In the genomic region with DNA sequence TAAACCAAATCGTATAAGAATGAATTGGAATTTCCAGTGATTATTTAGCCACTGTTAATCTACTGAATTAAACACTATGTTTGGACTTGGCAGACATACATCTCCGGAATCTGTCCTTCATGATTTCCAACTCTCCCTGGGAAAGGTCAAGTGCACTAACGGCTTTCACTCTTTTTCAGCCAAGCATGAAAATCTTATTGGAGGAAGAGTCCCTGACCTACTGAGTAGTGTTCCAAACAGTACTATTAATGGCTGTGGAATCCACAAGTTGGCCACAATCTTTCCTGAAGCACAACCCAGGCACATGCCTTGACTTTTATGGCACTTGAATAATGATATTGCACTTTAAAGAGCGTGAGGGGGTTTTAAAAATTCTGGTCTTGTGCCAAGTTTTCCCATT, we compare ENCODE assay signal across 28 cellular contexts.
DNase-seq lines count a peak whose midpoint lies in the region; ATAC-seq and TF ChIP-seq lines count a peak whose summit lies in the region.
"Had no signal": no experiment of that assay in that cellular context is flagged by ENCODE, and none has a peak within 500 bp of the region (broad histone marks: within the 10 kb centered on the region; RNA-seq: fewer than 3 reads in every experiment).

No MANE protein-coding gene starts in this region.

- H2AFZ ChIP-seq in GM23248 = no peak overlapping the region
- no peak overlapping the region for H2AFZ ChIP-seq in H9 (ENCODE audit: low read length)

- TF ChIP-seq CTCF in astrocyte of the cerebellum (IDR thresholded peaks at IDR 0.05; ENCODE audit: low read depth, low read length, missing control alignments) = no peak
- no peak for TF ChIP-seq CTCF in retinal pigment epithelial cell (conservative IDR thresholded peaks at IDR 0.05; ENCODE audit: low read depth, low read length)
- no peak for TF ChIP-seq CTCF in H9 (conservative IDR thresholded peaks at IDR 0.05)

- H2BK20ac ChIP-seq in H9 (ENCODE audit: low read depth, low read length, poor library complexity, severe bottlenecking) = no peak overlapping the region

- H3K27ac Mint-ChIP-seq in H9 = no peak overlapping the region
- H3K27ac Mint-ChIP-seq: activated CD4-positive, alpha-beta memory T cell treated with anti-CD3 and anti-CD28 coated beads, Interleukin-2, amount 10 ng/mL, durations not matched to agents 7 days and 5 days; activated naive CD8-positive, alpha-beta T cell; activated T-helper 2 cell treated with anti-CD3 and anti-CD28 coated beads, Interferon-gamma antibody, Interleukin-2, Interleukin-4, amounts not matched to agents 10 μg/mL and 5 μg/mL and 100 μg/mL, durations not matched to agents 14 hours and 24 hours and 36 hours; CD14-positive monocyte; T-helper 1 cell treated with Interleukin-12 subunit alpha and Interleukin-12 subunit beta and Interleukin-4 antibody, amounts not matched to agents 30 μg/mL and 1 μg/mL, for 36 hours had no signal

- no peak overlapping the region for H2BK15ac ChIP-seq in H9 (ENCODE audit: low read depth, low read length)

- H3K9me2 ChIP-seq in GM23248 (ENCODE audit: insufficient read depth) = peaks cover 4% of the 10 kb centered on the region; the same call in 1 of the 2 replicates

- H3K36me3 ChIP-seq in GM23248 (ENCODE audit: low read depth) = no peaks in the 10 kb centered on the region
- H3K36me3 ChIP-seq: colonic mucosa, pancreas had no signal

- H3K27ac ChIP-seq in GM23248 = no peak overlapping the region
- no peak overlapping the region for H3K27ac ChIP-seq in H9 (ENCODE audit: insufficient read length, low read depth, low read length)
- H3K27ac ChIP-seq: colonic mucosa, KMS-11, pancreas, SK-N-MC had no signal

- no peaks in the 10 kb centered on the region for H3K4me1 ChIP-seq in GM23248 (ENCODE audit: insufficient read depth)
- no peaks in the 10 kb centered on the region for H3K4me1 ChIP-seq in H9 (ENCODE audit: insufficient read depth, low read length)
- H3K4me1 ChIP-seq: colonic mucosa, pancreas had no signal

- no peak overlapping the region for H3K23ac ChIP-seq in H9 (ENCODE audit: insufficient read length, low read depth, low read length)

- H3K4me3 ChIP-seq in GM23248 (no peak overlapping the region), astrocyte of the cerebellum (ENCODE audit: low read depth, low read length) (no peak overlapping the region), retinal pigment epithelial cell (ENCODE audit: low read length) (no peak overlapping the region)
- H3K4me3 ChIP-seq: colonic mucosa, GM12878, pancreas, SK-N-MC had no signal

- H3K14ac ChIP-seq in H9 (ENCODE audit: insufficient read depth, low read length) = no peak overlapping the region

- no peak overlapping the region for H3T11ph ChIP-seq in H9 (ENCODE audit: low read length)

- H4K20me1 ChIP-seq in GM23248 (ENCODE audit: insufficient read depth) (no peaks in the 10 kb centered on the region), H9 (ENCODE audit: control insufficient read depth, insufficient read depth, insufficient read length) (no peaks in the 10 kb centered on the region)

- H3K18ac ChIP-seq in H9 (ENCODE audit: insufficient read length, low read depth, low read length) = no peak overlapping the region

- H3K4me2 ChIP-seq in GM23248 (ENCODE audit: unreplicated experiment) (no peak overlapping the region), H9 (ENCODE audit: insufficient read depth, insufficient read length, low read length) (no peak overlapping the region)
- H3K4me2 ChIP-seq: KMS-11 had no signal

- no peak overlapping the region for H3K4ac ChIP-seq in H9 (ENCODE audit: low read depth, low read length)

- H3K4me1 Mint-ChIP-seq in H9 = peaks cover 2 to 5% of the 10 kb centered on the region in 2 experiments; a peak in 3 of 4 replicates
- H3K4me1 Mint-ChIP-seq: activated CD4-positive, alpha-beta memory T cell treated with anti-CD3 and anti-CD28 coated beads, Interleukin-2, amount 10 ng/mL, durations not matched to agents 7 days and 5 days had no signal

- no peak overlapping the region for H2BK5ac ChIP-seq in H9 (ENCODE audit: insufficient read length, low read length)

- H3K9me3 ChIP-seq in GM23248 (ENCODE audit: low read depth) (no peaks in the 10 kb centered on the region), H9 (ENCODE audit: control insufficient read depth, low read depth, low read length) (peaks cover 8% of the 10 kb centered on the region)
- H3K9me3 ChIP-seq: colonic mucosa, pancreas had no signal

- 51 to 56% methylated on average over 4 of the region's 4 CpGs for WGBS in GM23248 (ENCODE audit: low coverage in 1 of 2, low lambda C conversion rate in 2 of 2, missing lambda C conversion rate in 2 of 2), 2 experiments
- no CpG with 5 or more reads among the region's 4 CpGs for WGBS in H9 (ENCODE audit: extremely low coverage, insufficient read length, low lambda C conversion rate)

- no peak overlapping the region for H2AK5ac ChIP-seq in H9 (ENCODE audit: insufficient read length, low read length)

- no peak overlapping the region for H4K5ac ChIP-seq in H9 (ENCODE audit: insufficient read length, low read depth, low read length)

- in situ Hi-C loops in GM23248 (cut with MboI) = no loop called here
- in situ Hi-C loops in astrocyte of the cerebellum (cut with HindIII; ENCODE audit: low sequenced_read_pairs) = no loop called here

- H3K79me1 ChIP-seq in H9 (ENCODE audit: insufficient read depth, low read depth, low read length, poor library complexity, severe bottlenecking) = no peaks in the 10 kb centered on the region

- H3K9ac ChIP-seq in GM23248 (no peak overlapping the region), H9 (ENCODE audit: extremely low read depth, insufficient read length, low read length) (no peak overlapping the region)
- H3K9ac ChIP-seq: KMS-11 had no signal

- DNase-seq in GM23248 (peak; percentile 5), astrocyte of the cerebellum (ENCODE audit: low read depth) (peak; percentile 56), foreskin melanocyte (peak; percentile 27), retinal pigment epithelial cell (ENCODE audit: low read depth) (peak; percentile 16), H9 (no peak)
- no peak for DNase-seq in activated T-cell treated with anti-CD3 and anti-CD28 coated beads, Interleukin-2, amount 50 U/mL, for 1 hour
- DNase-seq: activated CD4-positive, alpha-beta memory T cell treated with anti-CD3 and anti-CD28 coated beads, Interleukin-2, amount 10 ng/mL, durations not matched to agents 7 days and 5 days; activated CD4-positive, alpha-beta T cell treated with anti-CD3 and anti-CD28 coated beads for 1 hour; Calu3; colonic mucosa; effector CD8-positive, alpha-beta T cell; NCI-H1436; NCI-H2081 treated with DMSO at 0.1 percent for 48 hours; NCI-H446 treated with DMSO at 0.1 percent for 48 hours; pancreas; RPMI8226; stimulated activated CD4-positive, alpha-beta T cell treated with anti-CD3 and anti-CD28 coated beads, Interleukin-15, amount 100 ng/mL, for 24 hours; stimulated activated naive CD4-positive, alpha-beta T cell treated with Interleukin-2 at 50 U/mL for 16 hours had no signal

- H3K36me3 Mint-ChIP-seq in H9 (ENCODE audit: insufficient read depth in 1 of 3, low read depth in 3 of 3) = peaks cover 0 to 14% (median 11%) of the 10 kb centered on the region in 3 experiments; a peak in 6 of 7 replicates
- H3K36me3 Mint-ChIP-seq: activated naive CD8-positive, alpha-beta T cell; CD14-positive monocyte had no signal

- ATAC-seq in esophagus mucosa = no peak
- ATAC-seq: GM12878, HCT116, pancreas, sciatic nerve had no signal

- no peaks in the 10 kb centered on the region for H3K27me3 ChIP-seq in GM23248 (replicated peaks; ENCODE audit: insufficient read depth)
- no peaks in the 10 kb centered on the region for H3K27me3 ChIP-seq in H9 (ENCODE audit: insufficient read depth, low read length)
- H3K27me3 ChIP-seq: colonic mucosa, pancreas had no signal

- peaks cover 3 to 4% of the 10 kb centered on the region in 2 experiments; a peak in 3 of 5 replicates for H3K9me3 Mint-ChIP-seq in H9
- H3K9me3 Mint-ChIP-seq: activated CD4-positive, alpha-beta memory T cell treated with anti-CD3 and anti-CD28 coated beads, Interleukin-2, amount 10 ng/mL, durations not matched to agents 7 days and 5 days; activated T-helper 2 cell treated with anti-CD3 and anti-CD28 coated beads, Interferon-gamma antibody, Interleukin-2, Interleukin-4, amounts not matched to agents 10 μg/mL and 5 μg/mL and 100 μg/mL, durations not matched to agents 14 hours and 24 hours and 36 hours; T-helper 1 cell treated with Interleukin-12 subunit alpha and Interleukin-12 subunit beta and Interleukin-4 antibody, amounts not matched to agents 30 μg/mL and 1 μg/mL, for 36 hours had no signal

- H3K79me2 ChIP-seq in GM23248 (ENCODE audit: insufficient read depth) (no peaks in the 10 kb centered on the region), H9 (ENCODE audit: insufficient read depth, low read length) (no peaks in the 10 kb centered on the region)

- no peak overlapping the region for H4K91ac ChIP-seq in H9 (ENCODE audit: insufficient read length, low read depth, low read length)

- H3K27me3 Mint-ChIP-seq in H9 (ENCODE audit: low read depth) = no peaks in the 10 kb centered on the region
- H3K27me3 Mint-ChIP-seq: activated CD4-positive, alpha-beta memory T cell treated with anti-CD3 and anti-CD28 coated beads, Interleukin-2, amount 10 ng/mL, durations not matched to agents 7 days and 5 days; activated naive CD8-positive, alpha-beta T cell had no signal

- no peak overlapping the region for H2BK120ac ChIP-seq in H9 (ENCODE audit: low read depth, low read length, poor library complexity, severe bottlenecking)

- no peak overlapping the region for H2BK12ac ChIP-seq in H9 (ENCODE audit: insufficient read length, low read depth, low read length)

- no peak overlapping the region for H3K4me3 Mint-ChIP-seq in H9
- H3K4me3 Mint-ChIP-seq: activated CD4-positive, alpha-beta memory T cell treated with anti-CD3 and anti-CD28 coated beads, Interleukin-2, amount 10 ng/mL, durations not matched to agents 7 days and 5 days; activated naive CD8-positive, alpha-beta T cell; CD14-positive monocyte; T-helper 1 cell treated with Interleukin-12 subunit alpha and Interleukin-12 subunit beta and Interleukin-4 antibody, amounts not matched to agents 30 μg/mL and 1 μg/mL, for 36 hours had no signal

- H3F3A ChIP-seq in GM23248 (ENCODE audit: insufficient read depth) = no peaks in the 10 kb centered on the region

- no peak overlapping the region for H3K56ac ChIP-seq in H9 (ENCODE audit: insufficient read length, low read depth, low read length)

- no peaks in the 10 kb centered on the region for H3K23me2 ChIP-seq in H9 (ENCODE audit: insufficient read length, low read depth, low read length, poor library complexity, severe bottlenecking)

- no peak overlapping the region for H4K8ac ChIP-seq in H9 (replicated peaks; ENCODE audit: insufficient read length, low read depth, low read length)

Comparison
In these comparisons a context has a peak if more than half of its experiments do, and no peak if none do; other contexts are left out.
1. DNase-seq: peak in GM23248 (single experiment), astrocyte of the cerebellum (single experiment), foreskin melanocyte (single experiment) and retinal pigment epithelial cell (single experiment); none in H9 (single experiment) and activated T-cell treated with anti-CD3 and anti-CD28 coated beads, Interleukin-2, amount 50 U/mL, for 1 hour (single experiment).